In genomic region chr12:92144045-92144630, GRCh38 we compare ENCODE assay signal across 8 cellular contexts. TPM values are rescaled to one million over a fixed set of nuclear protein-coding genes. Genes with fewer than 3 reads are reported as not detected.
A peak's percentile ranks its signal among the peaks of the same experiment; 100 is the strongest.
DNase-seq lines count a peak whose midpoint lies in the region; ATAC-seq, FAIRE-seq and TF ChIP-seq lines count a peak whose summit lies in the region.

No MANE protein-coding gene starts in this region.

- H3K27ac ChIP-seq in coronary artery = peak overlapping the region; percentile 97 to 99

- TF ChIP-seq CTCF in coronary artery (IDR thresholded peaks at IDR 0.05) = peak; percentile 45

- peak; percentile 95 for FAIRE-seq in GM12891 (lab: Jason Lieb, UNC)

- TF ChIP-seq POLR2A in GM12891 (IDR thresholded peaks at IDR 0.05; ENCODE audit: low read depth, low read length) = peak; percentile 43

- peak overlapping the region; percentile 98 for H3K4me3 ChIP-seq in coronary artery

- ATAC-seq in HG03378 (IDR thresholded peaks at IDR 0.05; ENCODE audit: unreplicated experiment) (peak; percentile 26), HG03097 (IDR thresholded peaks at IDR 0.05; ENCODE audit: low FRiP score, unreplicated experiment) (no peak)

- DNase-seq in GM12891 (ENCODE audit: insufficient read length, low spot score) = no peak
- DNase-seq in NCI-H524 (lab: John Stamatoyannopoulos, UW) = peak; percentile 90 to 98
- peak; percentile 78 for DNase-seq in activated CD4-positive, alpha-beta T cell treated with anti-CD3 and anti-CD28 coated beads for 48 hours
- peak; percentile 85 for DNase-seq in coronary artery (ENCODE audit: low spot score)
- peak; percentile 96 for DNase-seq in left kidney (ENCODE audit: low read depth, low spot score)
- peak; percentile 64 for DNase-seq in stimulated activated CD4-positive, alpha-beta T cell treated with anti-CD3 and anti-CD28 coated beads, Interleukin-2, amount 100 ng/mL, for 4 hours (ENCODE audit: low read depth)

TF ChIP-seq in GM12891, 5 proteins besides CTCF, POLR2A, EP300 and RAD21:
- TF ChIP-seq TAF1 (IDR thresholded peaks at IDR 0.05; ENCODE audit: low read depth, low read length) (no peak), POLR2AphosphoS5 (IDR thresholded peaks at IDR 0.05; ENCODE audit: low read depth, low read length) (peak; percentile 30; the same call in 1 of the 2 replicates), SPI1 (IDR thresholded peaks at IDR 0.05; ENCODE audit: low read depth, low read length) (no peak), PAX5 (IDR thresholded peaks at IDR 0.05; ENCODE audit: insufficient read depth, low read length, severe bottlenecking) (no peak), POU2F2 (IDR thresholded peaks at IDR 0.05; ENCODE audit: low read depth, low read length) (no peak)

RNA-seq across cellular contexts. Expression of gene BTG1, which starts 1.5 kb away (rescaled TPM):
- polyA plus RNA-seq in GM12891 (2012; ENCODE audit: low read depth, missing spikeins) = 117 TPM
